ENCODE assay signal across 9 cellular contexts in the genomic region with DNA sequence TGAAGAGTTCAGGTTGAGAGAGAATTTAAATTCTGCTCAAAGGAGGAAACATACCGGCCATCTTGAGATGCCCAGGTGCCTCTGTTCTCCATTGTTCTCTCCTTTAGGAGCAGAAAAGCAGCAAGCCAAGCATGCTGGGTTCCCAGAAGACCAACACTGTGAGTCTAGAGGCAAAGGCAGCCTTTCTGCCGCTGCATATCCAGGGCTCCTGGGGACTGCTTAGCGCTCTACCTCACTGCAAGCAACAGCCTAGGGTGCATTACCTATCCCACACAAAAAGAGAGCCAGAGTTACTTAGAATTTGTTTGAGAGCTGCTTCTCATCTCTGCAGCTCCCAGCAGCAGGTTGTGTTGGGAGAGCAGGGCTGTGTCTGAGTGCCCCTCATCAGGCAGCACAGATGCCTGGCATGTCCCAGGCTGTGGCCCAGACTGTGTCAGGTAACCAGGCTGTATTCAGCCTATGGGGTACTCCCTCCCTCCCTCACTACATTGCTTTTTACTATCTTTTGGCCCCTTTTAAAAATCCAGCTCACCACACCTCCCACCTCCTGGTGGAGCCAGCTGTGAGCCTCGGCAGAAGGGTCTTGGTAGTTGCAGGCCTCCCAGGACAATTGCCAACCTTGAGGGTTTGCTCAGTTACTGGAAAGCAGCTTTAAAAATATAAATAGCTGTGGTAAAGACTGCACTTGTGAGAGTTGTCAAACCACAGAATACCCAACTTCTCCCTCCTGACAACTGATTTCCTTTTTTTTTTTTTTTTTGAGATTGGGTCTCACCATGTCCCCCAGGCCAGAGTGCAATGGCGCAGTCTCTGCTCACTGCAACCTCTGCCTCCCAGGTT. TPM values are rescaled to one million over a fixed set of nuclear protein-coding genes. Genes with fewer than 3 reads are reported as not detected.
A peak's percentile ranks its signal among the peaks of the same experiment; 100 is the strongest.
DNase-seq lines count a peak whose midpoint lies in the region; ATAC-seq and TF ChIP-seq lines count a peak whose summit lies in the region.
"Had no signal": no experiment of that assay in that cellular context is flagged by ENCODE, and none has a peak within 500 bp of the region (broad histone marks: within the 10 kb centered on the region; RNA-seq: fewer than 3 reads in every experiment).

No MANE protein-coding gene starts in this region.

- H3K79me2 ChIP-seq in GM23338 (replicated peaks; ENCODE audit: insufficient read depth): no peaks in the 10 kb centered on the region

- no peak for DNase-seq in GM23338 (ENCODE audit: low spot score)
- peak; percentile 61 for DNase-seq in M059J (ENCODE audit: low read depth)
- no peak for DNase-seq in left lung
- DNase-seq in foreskin keratinocyte: no peak
- no peak for DNase-seq in 8988T
- no peak for DNase-seq in anterior cingulate cortex (lab: John Stamatoyannopoulos, UW)
- DNase-seq in epidermal melanocyte (ENCODE audit: insufficient read length, low spot score): no peak
- DNase-seq: activated CD4-positive, alpha-beta T cell treated with anti-CD3 and anti-CD28 coated beads, Interleukin-2, amount 50 U/mL, for 48 hours had no signal

- no peaks in the 10 kb centered on the region for H4K20me1 ChIP-seq in GM23338 (replicated peaks; ENCODE audit: insufficient read depth)

- peak overlapping the region; percentile 80 for H2AFZ ChIP-seq in GM23338

- H3K27ac ChIP-seq in GM23338 (ENCODE audit: low read depth) (no peak overlapping the region), left lung (no peak overlapping the region), foreskin keratinocyte (no peak overlapping the region)

- H3K27ac Mint-ChIP-seq in GM23338: peak overlapping the region; percentile 69; the same call in 1 of the 2 replicates

- no peaks in the 10 kb centered on the region for H3K9me2 ChIP-seq in GM23338 (ENCODE audit: insufficient read depth)

- H3K36me3 ChIP-seq in GM23338 (ENCODE audit: insufficient read depth) (no peaks in the 10 kb centered on the region), left lung (no peaks in the 10 kb centered on the region)

- no peaks in the 10 kb centered on the region; the same call in 2 of the 3 replicates for H3K9me3 Mint-ChIP-seq in GM23338

- no peaks in the 10 kb centered on the region for H3K27me3 ChIP-seq in GM23338 (ENCODE audit: insufficient read depth)
- H3K27me3 ChIP-seq in left lung: no peaks in the 10 kb centered on the region
- no peaks in the 10 kb centered on the region for H3K27me3 ChIP-seq in foreskin keratinocyte

- no peak overlapping the region for H3K4me3 Mint-ChIP-seq in GM23338

- no peaks in the 10 kb centered on the region for H3F3A ChIP-seq in GM23338 (replicated peaks; ENCODE audit: low read depth)

- H3K4me3 ChIP-seq in GM23338 (no peak overlapping the region), left lung (no peak overlapping the region)

- H3K4me1 Mint-ChIP-seq in GM23338: peaks cover 7% of the 10 kb centered on the region

- H3K9me3 ChIP-seq in left lung: peaks cover 0 to 16% of the 10 kb centered on the region in 2 donors

- H3K4me1 ChIP-seq in GM23338 (ENCODE audit: insufficient read depth): no peaks in the 10 kb centered on the region
- no peaks in the 10 kb centered on the region for H3K4me1 ChIP-seq in left lung
- peaks cover 16% of the 10 kb centered on the region for H3K4me1 ChIP-seq in foreskin keratinocyte

- no peaks in the 10 kb centered on the region for H3K36me3 Mint-ChIP-seq in GM23338 (ENCODE audit: low read depth)

- peaks cover 2% of the 10 kb centered on the region for H3K27me3 Mint-ChIP-seq in GM23338 (ENCODE audit: insufficient read depth, low read depth, poor library complexity)

- TF ChIP-seq CTCF in GM23338 (conservative IDR thresholded peaks at IDR 0.05; ENCODE audit: low read depth in 2 of 2) (no peak), left lung (IDR thresholded peaks at IDR 0.05) (no peak), foreskin keratinocyte (conservative IDR thresholded peaks at IDR 0.05) (no peak)

- ATAC-seq in GM18511 (IDR thresholded peaks at IDR 0.05; ENCODE audit: unreplicated experiment): peak; percentile 85
- peak; percentile 69 for ATAC-seq in GM23338
- ATAC-seq in left lung: peak; percentile 17
- no peak for ATAC-seq in foreskin keratinocyte

- intact Hi-C loops in left lung (cut with DNase I): no loop called here

- H3K4me2 ChIP-seq in GM23338: no peak overlapping the region

TF ChIP-seq in GM23338, 12 proteins besides CTCF, POLR2A, EP300 and RAD21:
- TF ChIP-seq ZNF331 (CRISPR knock-in tag; IDR thresholded peaks at IDR 0.05; ENCODE audit: low read depth) (no peak), NANOG (IDR thresholded peaks at IDR 0.05; ENCODE audit: borderline replicate concordance) (no peak), JUNB (IDR thresholded peaks at IDR 0.05; ENCODE audit: unreplicated experiment) (no peak)
- TF ChIP-seq, protein P1, sequence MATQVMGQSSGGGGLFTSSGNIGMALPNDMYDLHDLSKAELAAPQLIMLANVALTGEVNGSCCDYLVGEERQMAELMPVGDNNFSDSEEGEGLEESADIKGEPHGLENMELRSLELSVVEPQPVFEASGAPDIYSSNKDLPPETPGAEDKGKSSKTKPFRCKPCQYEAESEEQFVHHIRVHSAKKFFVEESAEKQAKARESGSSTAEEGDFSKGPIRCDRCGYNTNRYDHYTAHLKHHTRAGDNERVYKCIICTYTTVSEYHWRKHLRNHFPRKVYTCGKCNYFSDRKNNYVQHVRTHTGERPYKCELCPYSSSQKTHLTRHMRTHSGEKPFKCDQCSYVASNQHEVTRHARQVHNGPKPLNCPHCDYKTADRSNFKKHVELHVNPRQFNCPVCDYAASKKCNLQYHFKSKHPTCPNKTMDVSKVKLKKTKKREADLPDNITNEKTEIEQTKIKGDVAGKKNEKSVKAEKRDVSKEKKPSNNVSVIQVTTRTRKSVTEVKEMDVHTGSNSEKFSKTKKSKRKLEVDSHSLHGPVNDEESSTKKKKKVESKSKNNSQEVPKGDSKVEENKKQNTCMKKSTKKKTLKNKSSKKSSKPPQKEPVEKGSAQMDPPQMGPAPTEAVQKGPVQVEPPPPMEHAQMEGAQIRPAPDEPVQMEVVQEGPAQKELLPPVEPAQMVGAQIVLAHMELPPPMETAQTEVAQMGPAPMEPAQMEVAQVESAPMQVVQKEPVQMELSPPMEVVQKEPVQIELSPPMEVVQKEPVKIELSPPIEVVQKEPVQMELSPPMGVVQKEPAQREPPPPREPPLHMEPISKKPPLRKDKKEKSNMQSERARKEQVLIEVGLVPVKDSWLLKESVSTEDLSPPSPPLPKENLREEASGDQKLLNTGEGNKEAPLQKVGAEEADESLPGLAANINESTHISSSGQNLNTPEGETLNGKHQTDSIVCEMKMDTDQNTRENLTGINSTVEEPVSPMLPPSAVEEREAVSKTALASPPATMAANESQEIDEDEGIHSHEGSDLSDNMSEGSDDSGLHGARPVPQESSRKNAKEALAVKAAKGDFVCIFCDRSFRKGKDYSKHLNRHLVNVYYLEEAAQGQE (IDR thresholded peaks at IDR 0.05; ENCODE audit: unreplicated experiment): no peak

RNA-seq across cellular contexts. Expression of gene BCL2L10, which starts 30.2 kb away (rescaled TPM):
- 1.6 and 3.3 TPM in 2 replicates for total RNA-seq in GM23338 (2014; rRNA removed; shearing (Covaris generic))
- polyA plus RNA-seq in GM23338 (2016; fragmentation: Nextera tagmentation; extraction: Ambion mirVana) (1.9 and 4.3 TPM in 2 replicates), foreskin keratinocyte (0.62 and 0.77 TPM in 2 replicates)
- total RNA-seq in M059J (2014; rRNA removed; shearing (Covaris generic)): not detected in 2 replicates
- total RNA-seq in left lung (under 1 TPM in 1 of 2 donors, not detected in 1; 0.20 TPM), foreskin keratinocyte (0.53 and 0.71 TPM in 2 replicates)
